1 cellular context compared by ENCODE assay signal in the genomic region with DNA sequence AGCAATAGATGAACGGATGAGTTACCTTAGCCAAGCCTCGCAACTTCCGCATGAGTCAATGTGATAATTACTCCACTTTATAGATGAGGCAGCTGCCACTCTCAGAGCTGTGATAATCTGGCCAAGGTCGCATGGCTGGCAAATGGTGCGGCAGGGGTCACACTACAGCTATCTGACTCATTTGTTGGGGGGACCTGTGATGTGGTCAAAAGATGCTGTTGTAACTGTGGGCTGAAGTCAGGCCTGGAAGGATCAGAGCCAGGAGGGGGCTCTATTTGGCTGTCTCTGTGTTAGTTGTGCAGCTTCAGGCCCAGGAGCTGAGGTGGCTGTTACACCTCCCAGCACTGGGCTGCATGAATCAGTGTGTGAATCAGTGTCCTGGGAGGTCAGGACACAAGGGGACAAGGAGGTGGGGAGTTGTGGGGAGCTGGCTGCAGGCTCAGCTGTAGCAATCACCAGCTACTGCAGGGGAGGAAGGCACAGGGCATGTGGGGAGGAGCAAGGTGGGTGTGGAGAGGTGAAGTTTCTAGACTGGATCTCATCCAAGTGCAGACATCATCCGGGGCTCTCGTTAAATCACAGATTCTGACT.
TF ChIP-seq lines count a peak whose summit lies in the region.

No MANE protein-coding gene starts in this region.

TF ChIP-seq in A549, 52 proteins besides CTCF, POLR2A, EP300 and RAD21 (continued from another document):
- TF ChIP-seq, protein P1, sequence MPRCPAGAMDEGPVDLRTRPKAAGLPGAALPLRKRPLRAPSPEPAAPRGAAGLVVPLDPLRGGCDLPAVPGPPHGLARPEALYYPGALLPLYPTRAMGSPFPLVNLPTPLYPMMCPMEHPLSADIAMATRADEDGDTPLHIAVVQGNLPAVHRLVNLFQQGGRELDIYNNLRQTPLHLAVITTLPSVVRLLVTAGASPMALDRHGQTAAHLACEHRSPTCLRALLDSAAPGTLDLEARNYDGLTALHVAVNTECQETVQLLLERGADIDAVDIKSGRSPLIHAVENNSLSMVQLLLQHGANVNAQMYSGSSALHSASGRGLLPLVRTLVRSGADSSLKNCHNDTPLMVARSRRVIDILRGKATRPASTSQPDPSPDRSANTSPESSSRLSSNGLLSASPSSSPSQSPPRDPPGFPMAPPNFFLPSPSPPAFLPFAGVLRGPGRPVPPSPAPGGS (IDR thresholded peaks at IDR 0.05): no peak
- peak; percentile 63 for TF ChIP-seq PBX3 (IDR thresholded peaks at IDR 0.05)
- TF ChIP-seq GATA3 (IDR thresholded peaks at IDR 0.05; ENCODE audit: borderline replicate concordance): peak; percentile 53; the same call in 1 of the 2 replicates
- no peak for TF ChIP-seq KDM5A (IDR thresholded peaks at IDR 0.05)
- peak; percentile 70; the same call in 1 of the 2 replicates for TF ChIP-seq FOSL2 (IDR thresholded peaks at IDR 0.05)
- TF ChIP-seq FOSL2 (CRISPR knock-in tag; IDR thresholded peaks at IDR 0.05): peak; percentile 80
